Comparison of ENCODE assay signal across 12 cellular contexts in the genomic region with DNA sequence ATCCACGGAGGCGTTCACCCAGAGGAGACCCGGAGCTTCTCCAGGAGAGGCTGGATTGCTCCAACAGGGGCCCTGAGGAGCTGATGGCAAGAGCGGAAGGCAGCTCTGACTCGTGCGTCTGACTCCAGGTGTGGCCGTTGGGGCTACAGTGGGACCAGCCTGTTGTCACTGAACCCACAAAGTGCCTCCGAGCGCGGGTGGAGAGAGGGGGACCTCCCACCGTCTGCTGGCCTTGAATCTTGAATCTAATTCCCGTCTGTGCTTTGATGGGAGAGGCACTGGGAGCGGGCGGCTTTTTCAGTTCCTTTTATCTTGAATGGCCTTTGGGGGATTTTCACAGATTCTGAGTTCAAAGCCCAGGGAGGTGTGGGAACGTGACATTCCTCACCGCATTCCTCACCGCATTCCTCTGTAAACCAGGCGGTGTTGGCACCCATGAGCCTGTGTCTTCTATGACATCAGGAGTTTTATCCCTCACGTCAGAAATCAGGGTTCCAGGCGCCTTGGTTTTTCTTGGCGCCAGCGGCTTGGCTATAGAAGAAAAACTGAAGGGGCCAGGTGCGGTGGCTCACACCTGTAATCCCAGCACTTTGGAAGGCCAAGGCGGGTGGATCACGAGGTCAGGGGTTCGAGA. TPM values are rescaled to one million over a fixed set of nuclear protein-coding genes. Genes with fewer than 3 reads are reported as not detected.
DNase-seq lines count a peak whose midpoint lies in the region; ATAC-seq, FAIRE-seq and TF ChIP-seq lines count a peak whose summit lies in the region.
"Had no signal": no experiment of that assay in that cellular context is flagged by ENCODE, and none has a peak within 500 bp of the region (broad histone marks: within the 10 kb centered on the region; RNA-seq: fewer than 3 reads in every experiment).

No MANE protein-coding gene starts in this region.

- no peak for ATAC-seq in HG03439 (IDR thresholded peaks at IDR 0.05; ENCODE audit: unreplicated experiment)
- ATAC-seq in HG02973 (IDR thresholded peaks at IDR 0.05; ENCODE audit: unreplicated experiment): no peak

- H3K4me3 ChIP-seq in HUES6 (ENCODE audit: low read depth, low read length): no peak overlapping the region

- no peak for TF ChIP-seq POLR2A in GM12891 (IDR thresholded peaks at IDR 0.05; ENCODE audit: low read depth, low read length)

- no peaks in the 10 kb centered on the region for H3K36me3 Mint-ChIP-seq in mesothelial cell of epicardium

- no peak overlapping the region for H3K4me3 Mint-ChIP-seq in mesothelial cell of epicardium

- H3K4me1 ChIP-seq in HUES6 (ENCODE audit: control insufficient read depth, insufficient read depth, low read length): peaks cover 64% of the 10 kb centered on the region

- FAIRE-seq in GM12891 (lab: Jason Lieb, UNC): no peak
- FAIRE-seq: TTC549 had no signal

- DNase-seq in A172 (ENCODE audit: low spot score) (peak; percentile 99), dermis microvascular lymphatic vessel endothelial cell (ENCODE audit: low read depth in 2 of 2) (peak; percentile 48 to 68), mesothelial cell of epicardium (ENCODE audit: low spot score in 2 of 2, unreplicated experiment in 2 of 2) (no peak), midbrain (lab: John Stamatoyannopoulos, UW) (no peak), GM12891 (ENCODE audit: insufficient read length, low spot score) (no peak)
- DNase-seq: amniotic stem cell, C1 segment of cervical spinal cord, NCI-H510A had no signal

- peak overlapping the region; percentile 79 for H3K27ac Mint-ChIP-seq in mesothelial cell of epicardium

- H3K9ac ChIP-seq in HUES6 (ENCODE audit: low read length): peak overlapping the region; percentile 80

- H3K9me3 ChIP-seq in HUES6 (ENCODE audit: control insufficient read depth, insufficient read depth, low read depth, low read length): no peaks in the 10 kb centered on the region

- no peaks in the 10 kb centered on the region for H3K27me3 Mint-ChIP-seq in mesothelial cell of epicardium (ENCODE audit: low read depth)

- no peaks in the 10 kb centered on the region for H3K36me3 ChIP-seq in HUES6 (ENCODE audit: control insufficient read depth, insufficient read depth, low read length)

- peaks cover 44% of the 10 kb centered on the region for H3K4me1 Mint-ChIP-seq in mesothelial cell of epicardium

- no peaks in the 10 kb centered on the region for H3K9me3 Mint-ChIP-seq in mesothelial cell of epicardium

- H3K27me3 ChIP-seq in HUES6 (ENCODE audit: control insufficient read depth, insufficient read depth, low read length): no peaks in the 10 kb centered on the region

- TF ChIP-seq CTCF in mesothelial cell of epicardium (IDR thresholded peaks at IDR 0.05; ENCODE audit: unreplicated experiment): no peak

- peak overlapping the region; percentile 83; the same call in 1 of the 2 replicates for H3K27ac ChIP-seq in HUES6 (ENCODE audit: low read depth, low read length)

TF ChIP-seq in GM12891, 5 proteins besides CTCF, POLR2A, EP300 and RAD21:
- no peak for TF ChIP-seq SPI1 (IDR thresholded peaks at IDR 0.05; ENCODE audit: low read depth, low read length)
- TF ChIP-seq POU2F2 (IDR thresholded peaks at IDR 0.05; ENCODE audit: low read depth, low read length): no peak
- TF ChIP-seq TAF1 (IDR thresholded peaks at IDR 0.05; ENCODE audit: low read depth, low read length): no peak
- TF ChIP-seq PAX5 (IDR thresholded peaks at IDR 0.05; ENCODE audit: insufficient read depth, low read length, severe bottlenecking): no peak
- no peak for TF ChIP-seq POLR2AphosphoS5 (IDR thresholded peaks at IDR 0.05; ENCODE audit: low read depth, low read length)

RNA-seq across cellular contexts. Expression of a gene that starts 39.2 kb away (rescaled TPM):
- 72.9 and 115 TPM in 2 replicates for total RNA-seq in A172 (2014; rRNA removed; shearing (Covaris generic))
- total RNA-seq in dermis microvascular lymphatic vessel endothelial cell (170 and 295 TPM in 2 replicates), mesothelial cell of epicardium (302 to 315 TPM (median 305 TPM) in 3 replicates)
- polyA plus RNA-seq in GM12891 (2012; ENCODE audit: low read depth, missing spikeins): 0.54 TPM

Comparison
In these comparisons a context has a peak if more than half of its experiments do, and no peak if none do; other contexts are left out.
1. DNase-seq: peak in A172 (single experiment) and dermis microvascular lymphatic vessel endothelial cell (2 of 2); none in mesothelial cell of epicardium (0 of 2), midbrain (single experiment) and GM12891 (single experiment).